Comparison of ENCODE assay signal across 8 cellular contexts in the genomic region with DNA sequence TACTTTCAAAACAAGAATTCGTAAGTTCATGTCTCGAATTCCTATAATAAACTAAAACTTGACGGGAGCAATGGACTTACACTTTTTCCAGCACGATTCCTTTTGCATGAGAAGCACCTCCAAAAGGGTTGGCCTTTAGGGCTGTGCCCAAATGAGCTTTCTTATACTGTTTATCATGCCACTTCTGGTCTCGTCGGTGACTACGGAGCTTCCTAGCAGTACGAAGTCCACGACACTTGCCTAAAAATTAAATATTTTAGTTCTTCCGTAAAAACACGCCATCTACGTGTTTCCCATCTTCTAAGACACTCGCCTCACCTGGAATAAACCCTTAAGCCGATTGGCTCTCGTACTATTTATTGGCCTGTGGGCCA. TPM values are rescaled to one million over a fixed set of nuclear protein-coding genes. Genes with fewer than 3 reads are reported as not detected.
DNase-seq lines count a peak whose midpoint lies in the region; ATAC-seq and TF ChIP-seq lines count a peak whose summit lies in the region.

No MANE protein-coding gene starts in this region.

- WGBS in lower leg skin, 2 donors = 1 to 2% methylated on average over 15 of the region's 15 CpGs

- no peaks in the 10 kb centered on the region for H3K27me3 ChIP-seq in upper lobe of right lung

- H3K36me3 ChIP-seq in upper lobe of right lung = peaks cover 42% of the 10 kb centered on the region

- ATAC-seq in HG02973 (IDR thresholded peaks at IDR 0.05; ENCODE audit: unreplicated experiment) = peak; percentile 4
- ATAC-seq in upper lobe of right lung = no peak
- no peak for ATAC-seq in HG03442 (IDR thresholded peaks at IDR 0.05; ENCODE audit: unreplicated experiment)

- H3K4me1 ChIP-seq in upper lobe of right lung = peaks cover 16% of the 10 kb centered on the region

- CTCF ChIA-PET in AG04449 (lab: Yijun Ruan, JAX) = interaction anchor here (1.2 kb wide), 1 partner anchor 100 kb away, joined by 4 read pairs; no protein-coding TSS in a partner anchor

- H3K4me3 ChIP-seq in AG04449 (ENCODE audit: low read depth, low read length) (peak overlapping the region; percentile 93), astrocyte of the spinal cord (ENCODE audit: low read depth, low read length) (peak overlapping the region; percentile 99), lower leg skin (ENCODE audit: low read depth, poor library complexity, severe bottlenecking) (peak overlapping the region; percentile 61), upper lobe of right lung (peak overlapping the region; percentile 77)

- H3K9me3 ChIP-seq in upper lobe of right lung = no peaks in the 10 kb centered on the region

- intact Hi-C loops in lower leg skin (cut with DNase I; ENCODE audit: low total_unique reads) = no loop called here
- intact Hi-C loops in upper lobe of right lung (cut with DNase I) = no loop called here

- in situ Hi-C loops in astrocyte of the spinal cord (cut with HindIII; ENCODE audit: low sequenced_read_pairs) = no loop called here

- peak overlapping the region; percentile 81 for H3K27ac ChIP-seq in upper lobe of right lung

- POLR2A ChIA-PET in AG04449 (lab: Yijun Ruan, JAX) = interaction anchor here (1.0 to 1.4 kb wide), 3 partner anchors 58 to 522 kb away, joined by 3 to 5 read pairs (median 3); no protein-coding TSS in a partner anchor

- TF ChIP-seq CTCF in AG04449 (IDR thresholded peaks at IDR 0.05; ENCODE audit: insufficient read depth, low read length, missing control alignments) = no peak
- TF ChIP-seq CTCF in astrocyte of the spinal cord (IDR thresholded peaks at IDR 0.05; ENCODE audit: low read depth, low read length) = no peak
- TF ChIP-seq CTCF in lower leg skin (IDR thresholded peaks at IDR 0.05) = no peak
- no peak for TF ChIP-seq CTCF in upper lobe of right lung (IDR thresholded peaks at IDR 0.05)

- no peak for TF ChIP-seq POLR2A in lower leg skin (IDR thresholded peaks at IDR 0.05)

- DNase-seq in AG04449 (ENCODE audit: low read depth, low spot score) (no peak), astrocyte of the spinal cord (ENCODE audit: low read depth, low spot score) (peak; percentile 17), lower leg skin (ENCODE audit: low spot score in 2 of 2) (no peak), upper lobe of right lung (no peak), dermis blood vessel endothelial cell (no peak), GM19238 (ENCODE audit: insufficient read length, low spot score) (no peak)

RNA-seq across cellular contexts. Expression of gene RPS23, which starts 0.6 kb away (rescaled TPM):
- total RNA-seq in lower leg skin (1,000 to 10,000 TPM; 2,219 to 4,080 (median 3,440) TPM), upper lobe of right lung (1,379 TPM), dermis blood vessel endothelial cell (3,030 and 3,622 TPM in 2 replicates)
